Comparison of ENCODE assay signal across 17 cellular contexts in the genomic region with DNA sequence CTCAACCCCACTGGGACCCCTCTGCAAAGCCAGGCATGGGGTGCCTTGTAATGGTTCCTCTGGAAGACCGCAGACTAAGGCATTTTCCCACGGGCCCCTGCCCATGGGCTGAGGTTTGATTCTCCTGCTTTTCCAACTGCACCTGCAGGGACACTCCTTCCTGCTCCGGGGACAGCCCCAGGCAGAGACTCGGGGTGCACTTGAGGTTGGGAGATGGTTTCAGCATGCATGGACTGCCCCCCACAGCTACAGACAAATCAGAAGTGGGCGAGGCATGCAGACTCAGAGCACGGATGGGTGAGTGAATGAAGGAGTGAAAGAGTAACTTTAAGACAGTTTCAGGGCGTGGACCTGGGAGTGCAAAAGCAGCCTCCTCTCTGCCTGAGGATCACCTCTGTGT.
DNase-seq lines count a peak whose midpoint lies in the region; ATAC-seq, FAIRE-seq and TF ChIP-seq lines count a peak whose summit lies in the region.
"Had no signal": no experiment of that assay in that cellular context is flagged by ENCODE, and none has a peak within 500 bp of the region (broad histone marks: within the 10 kb centered on the region; RNA-seq: fewer than 3 reads in every experiment).

No MANE protein-coding gene starts in this region.

- no peak overlapping the region for H3K14ac ChIP-seq in H1 (ENCODE audit: insufficient read length)
- H3K14ac ChIP-seq in neuronal stem cell (ENCODE audit: low read length) = peak overlapping the region; percentile 57

- H3K4ac ChIP-seq in H1 (replicated peaks; ENCODE audit: insufficient read length, low read depth, low read length) = no peak overlapping the region
- no peak overlapping the region for H3K4ac ChIP-seq in neuronal stem cell (ENCODE audit: low read length)

- peaks cover 5 to 10% of the 10 kb centered on the region in 2 experiments; a peak in 3 of 4 replicates for H3K4me1 ChIP-seq in HCT116 (ENCODE audit: control insufficient read depth in 1 of 2, insufficient read depth in 2 of 2, low read length in 2 of 2)
- peaks cover 17 to 37% (median 29%) of the 10 kb centered on the region in 4 experiments for H3K4me1 ChIP-seq in H1 (replicated peaks in 1 of 4; ENCODE audit: control insufficient read depth in 3 of 4, insufficient read depth in 4 of 4, low read length in 3 of 4)
- H3K4me1 ChIP-seq in neuronal stem cell (ENCODE audit: control insufficient read depth in 2 of 2, insufficient read depth in 1 of 2, low read depth in 1 of 2, low read length in 2 of 2) = peaks cover 2 to 19% of the 10 kb centered on the region in 2 donors
- H3K4me1 ChIP-seq in upper lobe of left lung = no peaks in the 10 kb centered on the region

- H3K18ac ChIP-seq in H1 (ENCODE audit: extremely low read depth, low read length) (peak overlapping the region; percentile 26; the same call in 1 of the 2 replicates), neuronal stem cell (ENCODE audit: low read length) (no peak overlapping the region)

- no peak overlapping the region for H3K56ac ChIP-seq in H1 (replicated peaks; ENCODE audit: insufficient read length, low read depth, low read length)

- no peak for TF ChIP-seq EP300 in H1 (IDR thresholded peaks at IDR 0.05; ENCODE audit: borderline replicate concordance in 1 of 2, low read depth in 2 of 2, low read length in 2 of 2)
- no peak for TF ChIP-seq EP300 in upper lobe of left lung (IDR thresholded peaks at IDR 0.05)

- RAD21 ChIA-PET in HCT116 (lab: Charles Lee; ENCODE audit: low non-redundant PET in 1 of 2, low total read pairs in 2 of 2, uncharacterized antibody in 2 of 2, unreplicated experiment in 2 of 2) = no interaction called here

- no peak overlapping the region for H2AK5ac ChIP-seq in H1 (ENCODE audit: low read depth, low read length)
- H2AK5ac ChIP-seq in neuronal stem cell (ENCODE audit: low read depth, low read length) = peak overlapping the region; percentile 37

- H2BK15ac ChIP-seq in H1 (ENCODE audit: low read length) = no peak overlapping the region
- no peak overlapping the region for H2BK15ac ChIP-seq in neuronal stem cell (ENCODE audit: low read length)

- H3K4me2 ChIP-seq in HCT116 (ENCODE audit: low read length) (0 out of 2 replicates have a peak overlapping the region, but pooled peaks have one; percentile 1), H1 (ENCODE audit: insufficient read depth in 1 of 2, low read depth in 2 of 2, low read length in 2 of 2) (no peak overlapping the region; a peak in 1 of 4 replicates), neuronal stem cell (ENCODE audit: insufficient read depth, low read length, poor library complexity, severe bottlenecking) (no peak overlapping the region)
- H3K4me2 ChIP-seq: BLaER1 had no signal

- no peaks in the 10 kb centered on the region for H3K9me2 ChIP-seq in HCT116 (ENCODE audit: insufficient read depth)

- BruUV-seq in HCT116 (replicated peaks; lab: Mats Ljungman, UMichigan) = no TSS peak

- CTCF ChIA-PET in HCT116 (lab: Charles Lee) = interaction anchor here (1.6 kb wide), 1 partner anchor 25 kb away, joined by 4 read pairs; no protein-coding TSS in a partner anchor
- CTCF ChIA-PET in H1 (lab: Charles Lee; ENCODE audit: partially characterized antibody) = interaction anchor here (1.2 to 7.7 kb wide), 9 partner anchors 26 to 126 kb away, joined by 3 to 36 read pairs (median 4); no protein-coding TSS in a partner anchor

- no peaks in the 10 kb centered on the region for H3K79me1 ChIP-seq in H1 (ENCODE audit: low read depth, low read length)
- no peaks in the 10 kb centered on the region for H3K79me1 ChIP-seq in neuronal stem cell (ENCODE audit: low read depth, low read length)

- H3K4me3 ChIP-seq in HCT116 (replicated peaks in 1 of 2; ENCODE audit: low read depth in 1 of 2, low read length in 2 of 2) (no peak overlapping the region), H1 (ENCODE audit: extremely low read depth in 1 of 4, insufficient read depth in 2 of 4, low read depth in 3 of 4, low read length in 4 of 4) (no peak overlapping the region), neuronal stem cell (ENCODE audit: low read length in 2 of 2) (no peak overlapping the region), upper lobe of left lung (no peak overlapping the region)
- H3K4me3 ChIP-seq: BLaER1, GM23248 had no signal

- H3K23ac ChIP-seq in H1 (ENCODE audit: insufficient read length) (no peak overlapping the region), neuronal stem cell (ENCODE audit: low read depth, low read length, poor library complexity) (peak overlapping the region; percentile 4)

- POLR2A ChIA-PET in HCT116 (lab: Charles Lee) = no interaction called here
- POLR2A ChIA-PET in H1 (lab: Charles Lee; ENCODE audit: partially characterized antibody) = no interaction called here

- no peak overlapping the region for H3K4me3 Mint-ChIP-seq in type B pancreatic cell
- H3K4me3 Mint-ChIP-seq: CD14-positive monocyte; CD4-positive, alpha-beta memory T cell; IgD-negative memory B cell had no signal

- no peak for DNase-seq in HCT116 (ENCODE audit: low read depth, low spot score)
- no peak for DNase-seq in H1 (ENCODE audit: low read depth in 1 of 2, low spot score in 2 of 2)
- no peak for DNase-seq in neuronal stem cell (ENCODE audit: low spot score)
- DNase-seq in type B pancreatic cell (ENCODE audit: extremely low spot score, unreplicated experiment) = no peak
- DNase-seq in DMS53 (lab: John Stamatoyannopoulos, UW) = no peak
- DNase-seq in KBM-7 = no peak
- DNase-seq in SKM-1 (lab: John Stamatoyannopoulos, UW; ENCODE audit: unreplicated experiment) = no peak
- no peak for DNase-seq in upper lobe of left lung
- DNase-seq: 8988T; CD4-positive, alpha-beta memory T cell; DMS153; GF-D8 had no signal

- no peak overlapping the region for H2BK12ac ChIP-seq in H1 (ENCODE audit: low read depth, low read length)
- H2BK12ac ChIP-seq in neuronal stem cell (ENCODE audit: low read length) = peak overlapping the region; percentile 76

- H3K27me3 ChIP-seq in HCT116 (ENCODE audit: insufficient read depth, low read length) (peaks cover 15% of the 10 kb centered on the region), H1 (replicated peaks in 1 of 4; ENCODE audit: control insufficient read depth in 3 of 4, extremely low read depth in 1 of 4, insufficient read depth in 3 of 4, low read length in 3 of 4) (no peaks in the 10 kb centered on the region; a peak in 1 of 7 replicates), neuronal stem cell (ENCODE audit: control insufficient read depth in 3 of 3, insufficient read depth in 3 of 3, low read depth in 1 of 3, low read length in 3 of 3) (peaks cover 0 to 54% (median 2%) of the 10 kb centered on the region in 3 experiments), upper lobe of left lung (no peaks in the 10 kb centered on the region)
- H3K27me3 ChIP-seq: BLaER1 had no signal

- H3K9me3 ChIP-seq in HCT116 (ENCODE audit: control insufficient read depth in 1 of 2, insufficient read depth in 1 of 2, low read depth in 1 of 2, low read length in 2 of 2) = no peaks in the 10 kb centered on the region
- no peaks in the 10 kb centered on the region; a peak in 1 of 4 replicates for H3K9me3 ChIP-seq in H1 (ENCODE audit: insufficient read depth in 2 of 2, low read depth in 1 of 2, low read length in 1 of 2)
- no peaks in the 10 kb centered on the region for H3K9me3 ChIP-seq in neuronal stem cell (replicated peaks in 1 of 2; ENCODE audit: control insufficient read depth in 2 of 2, insufficient read depth in 1 of 2, low read depth in 1 of 2, low read length in 2 of 2)
- H3K9me3 ChIP-seq in upper lobe of left lung = no peaks in the 10 kb centered on the region

- H3K27ac ChIP-seq in HCT116 (ENCODE audit: low read depth, low read length) (no peak overlapping the region), H1 (ENCODE audit: low read depth, low read length) (no peak overlapping the region), neuronal stem cell (replicated peaks; ENCODE audit: low read length) (no peak overlapping the region), upper lobe of left lung (no peak overlapping the region)
- H3K27ac ChIP-seq: BLaER1, GM23248 had no signal

- H3K4me1 Mint-ChIP-seq in type B pancreatic cell (ENCODE audit: unreplicated experiment) = peaks cover 47% of the 10 kb centered on the region
- H3K4me1 Mint-ChIP-seq: CD14-positive monocyte, IgD-negative memory B cell had no signal

- ATAC-seq in HCT116 = no peak
- no peak for ATAC-seq in upper lobe of left lung (ENCODE audit: low FRiP score in 2 of 2)
- ATAC-seq: HepG2 had no signal

- no peak overlapping the region for H3K9ac ChIP-seq in HCT116 (ENCODE audit: low read length)
- no peak overlapping the region for H3K9ac ChIP-seq in H1 (replicated peaks in 1 of 4; ENCODE audit: extremely low read depth in 1 of 4, low read depth in 3 of 4, low read length in 3 of 4)
- H3K9ac ChIP-seq in neuronal stem cell (ENCODE audit: low read depth, low read length, poor library complexity) = no peak overlapping the region
- H3K9ac ChIP-seq: BLaER1, GM23248 had no signal

- H4K8ac ChIP-seq in H1 (ENCODE audit: extremely low read depth, insufficient read depth, low read length) (no peak overlapping the region; the same call in 1 of the 2 replicates), neuronal stem cell (ENCODE audit: low read depth, low read length) (no peak overlapping the region)

- H2BK120ac ChIP-seq in H1 (replicated peaks; ENCODE audit: low read depth, low read length) = no peak overlapping the region
- H2BK120ac ChIP-seq in neuronal stem cell (ENCODE audit: low read depth, low read length) = no peak overlapping the region

- H3K79me2 ChIP-seq in HCT116 (ENCODE audit: insufficient read depth, low read length) = no peaks in the 10 kb centered on the region
- H3K79me2 ChIP-seq in H1 (ENCODE audit: control insufficient read depth in 1 of 2, insufficient read depth in 2 of 2, low read length in 2 of 2) = no peaks in the 10 kb centered on the region

- 87% methylated on average over 7 of the region's 7 CpGs; no CpG with 5 or more reads in 1 of the 2 experiments for WGBS in H1 (ENCODE audit: extremely low coverage in 1 of 2, insufficient coverage in 1 of 2, insufficient read length in 1 of 2, insufficient replicate concordance in 2 of 2, low coverage in 1 of 2, low lambda C conversion rate in 2 of 2, missing lambda C conversion rate in 1 of 2), 2 experiments
- WGBS in neuronal stem cell (ENCODE audit: extremely low coverage in 2 of 2, insufficient read length in 2 of 2, insufficient replicate concordance in 1 of 2), 2 donors = no CpG with 5 or more reads among the region's 7 CpGs
- WGBS in upper lobe of left lung, 2 donors = 43 to 58% methylated on average over 7 of the region's 7 CpGs

- H2BK20ac ChIP-seq in H1 (ENCODE audit: low read length) = 0 out of 2 replicates have a peak overlapping the region, but pooled peaks have one; percentile 6

- H3K27me3 Mint-ChIP-seq in type B pancreatic cell = peaks cover 28% of the 10 kb centered on the region

- intact Hi-C loops in HCT116 (cut with micrococcal nuclease) = no loop called here

- H2BK5ac ChIP-seq in H1 (ENCODE audit: low read depth, low read length) = no peak overlapping the region
- H2BK5ac ChIP-seq in neuronal stem cell (ENCODE audit: low read length) = no peak overlapping the region

- no peak for TF ChIP-seq RAD21 in HCT116 (IDR thresholded peaks at IDR 0.05; ENCODE audit: low read depth)
- no peak for TF ChIP-seq RAD21 in H1 (IDR thresholded peaks at IDR 0.05 in 1 of 2, conservative IDR thresholded peaks at IDR 0.05 in 1 of 2; ENCODE audit: low read depth in 2 of 2, low read length in 2 of 2)

- no peaks in the 10 kb centered on the region for H3K9me3 Mint-ChIP-seq in type B pancreatic cell
- H3K9me3 Mint-ChIP-seq: CD4-positive, alpha-beta memory T cell; IgD-negative memory B cell had no signal

- H2AFZ ChIP-seq in HCT116 (ENCODE audit: low read depth, low read length, poor library complexity, severe bottlenecking) (no peak overlapping the region), H1 (ENCODE audit: low read length) (no peak overlapping the region), neuronal stem cell (ENCODE audit: low read length) (no peak overlapping the region)
- H2AFZ ChIP-seq: GM23248 had no signal

- no peaks in the 10 kb centered on the region for H3K23me2 ChIP-seq in H1 (ENCODE audit: low read depth, low read length)

- H4K5ac ChIP-seq in H1 (ENCODE audit: insufficient read length, low read depth, low read length) = no peak overlapping the region

- no peak for TF ChIP-seq CTCF in HCT116 (IDR thresholded peaks at IDR 0.05 in 2 of 3, conservative IDR thresholded peaks at IDR 0.05 in 1 of 3; ENCODE audit: borderline replicate concordance in 1 of 3, insufficient read depth in 1 of 3, low read depth in 2 of 3, low read length in 2 of 3)
- no peak for TF ChIP-seq CTCF in H1 (IDR thresholded peaks at IDR 0.05; ENCODE audit: control extremely low read depth in 1 of 3, insufficient read depth in 1 of 3, low read depth in 1 of 3, low read length in 3 of 3)
- TF ChIP-seq CTCF in type B pancreatic cell (conservative IDR thresholded peaks at IDR 0.05) = no peak
- TF ChIP-seq CTCF in upper lobe of left lung (IDR thresholded peaks at IDR 0.05) = no peak

- no peaks in the 10 kb centered on the region for H4K20me1 ChIP-seq in HCT116 (ENCODE audit: insufficient read depth)
- no peaks in the 10 kb centered on the region for H4K20me1 ChIP-seq in H1 (replicated peaks in 1 of 2; ENCODE audit: control insufficient read depth in 1 of 2, insufficient read depth in 2 of 2, low read length in 2 of 2)
- H4K20me1 ChIP-seq: BLaER1 had no signal

- no peaks in the 10 kb centered on the region for H3K36me3 ChIP-seq in HCT116 (ENCODE audit: control insufficient read depth in 1 of 2, insufficient read depth in 2 of 2, low read length in 2 of 2)
- no peaks in the 10 kb centered on the region for H3K36me3 ChIP-seq in H1 (ENCODE audit: control insufficient read depth in 2 of 4, insufficient read depth in 4 of 4, low read length in 3 of 4)
- H3K36me3 ChIP-seq in neuronal stem cell (replicated peaks in 1 of 2; ENCODE audit: control insufficient read depth in 2 of 2, insufficient read depth in 2 of 2, low read length in 2 of 2) = no peaks in the 10 kb centered on the region
- no peaks in the 10 kb centered on the region for H3K36me3 ChIP-seq in upper lobe of left lung
- H3K36me3 ChIP-seq: BLaER1 had no signal

- peak overlapping the region; percentile 48 for H3K27ac Mint-ChIP-seq in type B pancreatic cell
- H3K27ac Mint-ChIP-seq: CD4-positive, alpha-beta memory T cell; IgD-negative memory B cell had no signal

- TF ChIP-seq POLR2A in HCT116 (IDR thresholded peaks at IDR 0.05; ENCODE audit: borderline replicate concordance, extremely low read depth, insufficient read depth, insufficient read length) = no peak
- TF ChIP-seq POLR2A in H1 (IDR thresholded peaks at IDR 0.05; ENCODE audit: control extremely low read depth in 1 of 2, low read depth in 2 of 2, low read length in 2 of 2) = no peak
- TF ChIP-seq POLR2A in upper lobe of left lung (IDR thresholded peaks at IDR 0.05) = no peak

- H4K91ac ChIP-seq in H1 (replicated peaks; ENCODE audit: insufficient read length, low read length) (no peak overlapping the region), neuronal stem cell (ENCODE audit: low read depth, low read length, poor library complexity) (no peak overlapping the region)

- H3K36me3 Mint-ChIP-seq in type B pancreatic cell = no peaks in the 10 kb centered on the region
- H3K36me3 Mint-ChIP-seq: CD14-positive monocyte; CD4-positive, alpha-beta memory T cell; IgD-negative memory B cell had no signal

- FAIRE-seq in H1 (lab: Jason Lieb, UNC) = no peak
- FAIRE-seq: HepG2 had no signal

- in situ Hi-C loops in KBM-7 (cut with MboI; ENCODE audit: low pct_unique_long_range_greater_than_20kb, low sequenced_read_pairs) = no loop called here
